Comparison of ENCODE assay signal across 1 cellular context in genomic region chr6:31399589-31400466, GRCh38.
TF ChIP-seq lines count a peak whose summit lies in the region.

No MANE protein-coding gene starts in this region.

TF ChIP-seq in H1, 55 proteins besides CTCF, POLR2A, EP300 and RAD21 (continued from another document):
- TF ChIP-seq JUN (IDR thresholded peaks at IDR 0.05; ENCODE audit: low read depth, low read length) (no peak), SAP30 (IDR thresholded peaks at IDR 0.05; ENCODE audit: insufficient read depth, insufficient replicate concordance, low read length) (no peak)
TF ChIP-seq in H1: peak in this region for 13.
